ENCODE assay signal across 15 cellular contexts in genomic region chr11:78698612-78699011, GRCh38.
DNase-seq lines count a peak whose midpoint lies in the region; ATAC-seq, FAIRE-seq and TF ChIP-seq lines count a peak whose summit lies in the region.
"Had no signal": no experiment of that assay in that cellular context is flagged by ENCODE, and none has a peak within 500 bp of the region (broad histone marks: within the 10 kb centered on the region; RNA-seq: fewer than 3 reads in every experiment).

No MANE protein-coding gene starts in this region.

- TF ChIP-seq CTCF in AG10803 (conservative IDR thresholded peaks at IDR 0.05; ENCODE audit: low read length): no peak
- TF ChIP-seq CTCF in SK-N-SH (IDR thresholded peaks at IDR 0.05): no peak
- TF ChIP-seq CTCF in fibroblast of lung (conservative IDR thresholded peaks at IDR 0.05 in 1 of 2, IDR thresholded peaks at IDR 0.05 in 1 of 2; ENCODE audit: low read depth in 1 of 2, low read length in 2 of 2): no peak

- DNase-seq in AG10803 (ENCODE audit: low read depth): peak; percentile 46
- no peak for DNase-seq in SK-N-SH
- DNase-seq in fibroblast of lung (ENCODE audit: low read depth in 2 of 2): peak; percentile 46 to 92
- peak; percentile 44 for DNase-seq in non-pigmented ciliary epithelial cell (ENCODE audit: low read depth)
- no peak for DNase-seq in immature natural killer cell
- DNase-seq in GM12891 (ENCODE audit: insufficient read length, low spot score): no peak
- DNase-seq in RPMI8226: no peak
- DNase-seq in naive thymus-derived CD8-positive, alpha-beta T cell: no peak
- DNase-seq: activated CD4-positive, alpha-beta T cell treated with anti-CD3 and anti-CD28 coated beads for 36 hours; activated effector memory CD4-positive, alpha-beta T cell treated with anti-CD3 and anti-CD28 coated beads, Interleukin-2, amount 50 U/mL, for 16 hours; foreskin melanocyte; GDM1; stimulated activated CD4-positive, alpha-beta T cell treated with anti-CD3 and anti-CD28 coated beads, Interleukin-15, amount 100 ng/mL, for 24 hours; SW 1271 had no signal

- TF ChIP-seq RAD21 in SK-N-SH (IDR thresholded peaks at IDR 0.05; ENCODE audit: low read length): no peak

- TF ChIP-seq EP300 in SK-N-SH (IDR thresholded peaks at IDR 0.05; ENCODE audit: borderline replicate concordance in 1 of 2, low read depth in 1 of 2, low read length in 1 of 2): no peak

- H4K20me1 ChIP-seq in SK-N-SH (ENCODE audit: insufficient read depth) (no peaks in the 10 kb centered on the region), fibroblast of lung (ENCODE audit: control insufficient read depth, extremely low read depth, insufficient read depth, low read length) (no peaks in the 10 kb centered on the region)
- H4K20me1 ChIP-seq: BLaER1 had no signal

- H3F3A ChIP-seq in SK-N-SH (replicated peaks; ENCODE audit: insufficient read depth): no peaks in the 10 kb centered on the region

- no peak for TF ChIP-seq POLR2A in GM12891 (IDR thresholded peaks at IDR 0.05; ENCODE audit: low read depth, low read length)

- H3K27ac Mint-ChIP-seq in immature natural killer cell: no peak overlapping the region
- no peak overlapping the region for H3K27ac Mint-ChIP-seq in naive thymus-derived CD8-positive, alpha-beta T cell
- H3K27ac Mint-ChIP-seq: activated CD4-positive, alpha-beta T cell treated with anti-CD3 and anti-CD28 coated beads for 36 hours had no signal

- H3K36me3 ChIP-seq in SK-N-SH (replicated peaks in 1 of 2; ENCODE audit: control insufficient read depth in 1 of 2, insufficient read depth in 2 of 2, low read length in 1 of 2) (peaks cover 13 to 41% of the 10 kb centered on the region in 2 experiments), fibroblast of lung (ENCODE audit: control insufficient read depth, insufficient read depth, low read length) (no peaks in the 10 kb centered on the region)

- no peak for FAIRE-seq in GM12891 (lab: Jason Lieb, UNC)

- H3K9me3 Mint-ChIP-seq in immature natural killer cell: no peaks in the 10 kb centered on the region
- H3K9me3 Mint-ChIP-seq in naive thymus-derived CD8-positive, alpha-beta T cell: no peaks in the 10 kb centered on the region

- H3K4me1 ChIP-seq in SK-N-SH (ENCODE audit: control insufficient read depth in 1 of 2, insufficient read depth in 2 of 2, low read depth in 1 of 2, low read length in 1 of 2) (peaks cover 4 to 10% of the 10 kb centered on the region in 2 experiments; a peak in 1 of 4 replicates), fibroblast of lung (ENCODE audit: control insufficient read depth, extremely low read depth, insufficient read depth, low read length) (no peaks in the 10 kb centered on the region)
- H3K4me1 ChIP-seq: BLaER1 had no signal

- H3K9me2 ChIP-seq in SK-N-SH: no peaks in the 10 kb centered on the region

- H3K9ac ChIP-seq in SK-N-SH: no peak overlapping the region
- H3K9ac ChIP-seq in fibroblast of lung (ENCODE audit: insufficient read depth, low read length): no peak overlapping the region
- H3K9ac ChIP-seq: BLaER1 had no signal

- H3K4me3 ChIP-seq in AG10803 (ENCODE audit: low read length) (no peak overlapping the region), SK-N-SH (ENCODE audit: low read depth in 2 of 2, low read length in 1 of 2) (no peak overlapping the region), fibroblast of lung (replicated peaks in 1 of 4; ENCODE audit: control extremely low read depth in 1 of 4, insufficient read depth in 1 of 4, low read depth in 3 of 4, low read length in 4 of 4) (no peak overlapping the region)
- H3K4me3 ChIP-seq: BLaER1 had no signal

- H3K4me2 ChIP-seq in SK-N-SH: peak overlapping the region; percentile 7; the same call in 1 of the 2 replicates
- no peak overlapping the region for H3K4me2 ChIP-seq in fibroblast of lung (ENCODE audit: extremely low read depth, insufficient read depth, low read length)
- H3K4me2 ChIP-seq: BLaER1 had no signal

- peaks cover 0 to 11% (median 3%) of the 10 kb centered on the region in 3 donors for H3K27me3 Mint-ChIP-seq in immature natural killer cell (ENCODE audit: low read depth in 3 of 3)
- peaks cover 20 to 35% (median 29%) of the 10 kb centered on the region in 5 donors for H3K27me3 Mint-ChIP-seq in naive thymus-derived CD8-positive, alpha-beta T cell

- H3K79me2 ChIP-seq in SK-N-SH (ENCODE audit: insufficient read depth) (no peaks in the 10 kb centered on the region), fibroblast of lung (ENCODE audit: control insufficient read depth, insufficient read depth, low read length) (no peaks in the 10 kb centered on the region)

- H3K9me3 ChIP-seq in SK-N-SH (no peaks in the 10 kb centered on the region), fibroblast of lung (ENCODE audit: control insufficient read depth, insufficient read depth, low read depth, low read length) (no peaks in the 10 kb centered on the region)
- H3K9me3 ChIP-seq: BLaER1 had no signal

- 78% methylated on average over 3 of the region's 3 CpGs for WGBS in SK-N-SH (ENCODE audit: low lambda C conversion rate)

- H3K27ac ChIP-seq in SK-N-SH (ENCODE audit: low read depth in 2 of 2, low read length in 1 of 2) (peak overlapping the region in 1 of 2 experiments; percentile 14; a peak in 2 of 4 replicates), fibroblast of lung (ENCODE audit: insufficient read depth, low read length) (no peak overlapping the region)
- H3K27ac ChIP-seq: BLaER1 had no signal

- CTCF ChIA-PET in SK-N-SH (lab: Yijun Ruan, JAX): interaction anchor here (1.4 to 3.8 kb wide), 4 partner anchors 10 to 53 kb away, joined by 3 to 12 read pairs (median 6); no protein-coding TSS in a partner anchor

- H3K4me1 Mint-ChIP-seq in immature natural killer cell: no peaks in the 10 kb centered on the region
- H3K4me1 Mint-ChIP-seq in naive thymus-derived CD8-positive, alpha-beta T cell: no peaks in the 10 kb centered on the region
- H3K4me1 Mint-ChIP-seq: activated CD4-positive, alpha-beta T cell treated with anti-CD3 and anti-CD28 coated beads for 36 hours had no signal

- H3K36me3 Mint-ChIP-seq in immature natural killer cell: no peaks in the 10 kb centered on the region
- no peaks in the 10 kb centered on the region for H3K36me3 Mint-ChIP-seq in naive thymus-derived CD8-positive, alpha-beta T cell

- no peak for ATAC-seq in naive thymus-derived CD8-positive, alpha-beta T cell
- ATAC-seq: activated CD4-positive, alpha-beta T cell treated with anti-CD3 and anti-CD28 coated beads for 36 hours had no signal

- H3K27me3 ChIP-seq in SK-N-SH (ENCODE audit: insufficient read depth) (no peaks in the 10 kb centered on the region), fibroblast of lung (ENCODE audit: control insufficient read depth, insufficient read depth, low read length) (no peaks in the 10 kb centered on the region)
- H3K27me3 ChIP-seq: BLaER1 had no signal

- no peak overlapping the region for H2AFZ ChIP-seq in SK-N-SH (ENCODE audit: low read depth)
- H2AFZ ChIP-seq in fibroblast of lung (ENCODE audit: low read length): no peak overlapping the region

- H3K4me3 Mint-ChIP-seq in immature natural killer cell: no peak overlapping the region
- H3K4me3 Mint-ChIP-seq in naive thymus-derived CD8-positive, alpha-beta T cell: no peak overlapping the region
- H3K4me3 Mint-ChIP-seq: activated CD4-positive, alpha-beta T cell treated with anti-CD3 and anti-CD28 coated beads for 36 hours had no signal

- POLR2A ChIA-PET in SK-N-SH (lab: Yijun Ruan, JAX): no interaction called here
- POLR2A ChIA-PET in naive thymus-derived CD8-positive, alpha-beta T cell (lab: Charles Lee): no interaction called here

TF ChIP-seq in SK-N-SH, 30 proteins besides CTCF, POLR2A, EP300 and RAD21:
- TF ChIP-seq FOXJ3 (CRISPR knock-in tag; IDR thresholded peaks at IDR 0.05) (no peak), NFIC (IDR thresholded peaks at IDR 0.05; ENCODE audit: borderline replicate concordance) (peak; percentile 60; the same call in 1 of the 2 replicates), CHD2 (IDR thresholded peaks at IDR 0.05; ENCODE audit: low read length, partially characterized antibody) (no peak), TCF12 (IDR thresholded peaks at IDR 0.05) (0 out of 2 replicates have a peak, but pooled peaks have one; percentile 28), YY1 (IDR thresholded peaks at IDR 0.05; ENCODE audit: low read depth) (no peak)

TF ChIP-seq in GM12891, 5 proteins besides CTCF, POLR2A, EP300 and RAD21:
- TF ChIP-seq POU2F2 (IDR thresholded peaks at IDR 0.05; ENCODE audit: low read depth, low read length) (no peak), SPI1 (IDR thresholded peaks at IDR 0.05; ENCODE audit: low read depth, low read length) (no peak), PAX5 (IDR thresholded peaks at IDR 0.05; ENCODE audit: insufficient read depth, low read length, severe bottlenecking) (no peak), TAF1 (IDR thresholded peaks at IDR 0.05; ENCODE audit: low read depth, low read length) (no peak), POLR2AphosphoS5 (IDR thresholded peaks at IDR 0.05; ENCODE audit: low read depth, low read length) (no peak)

Comparison
In these comparisons a context has a peak if more than half of its experiments do, and no peak if none do; other contexts are left out.
1. DNase-seq: peak in AG10803 (single experiment), fibroblast of lung (2 of 2) and non-pigmented ciliary epithelial cell (single experiment); none in SK-N-SH (single experiment), immature natural killer cell (0 of 3), GM12891 (single experiment), RPMI8226 (single experiment) and naive thymus-derived CD8-positive, alpha-beta T cell (0 of 10).